17 cellular contexts compared by ENCODE assay signal in the genomic region with DNA sequence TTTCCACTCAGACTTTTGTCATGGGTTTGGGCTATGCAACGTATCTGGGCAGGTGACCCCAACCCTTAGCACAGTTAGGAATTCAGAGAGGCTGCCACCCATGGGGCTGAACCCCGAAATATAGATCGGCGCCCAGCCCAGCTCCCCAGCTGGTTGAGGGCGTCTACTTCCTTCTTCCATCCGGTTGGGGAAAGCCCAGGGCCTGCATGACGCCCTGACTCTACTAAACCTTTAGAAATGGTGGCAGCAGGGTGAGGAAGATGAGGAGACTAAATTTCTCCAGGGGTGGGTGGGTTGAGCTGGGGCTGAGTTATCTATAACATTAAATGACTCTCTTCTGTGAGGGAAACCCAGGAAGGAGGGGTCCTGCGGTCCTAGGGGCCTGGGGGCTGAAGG. TPM values are rescaled to one million over a fixed set of nuclear protein-coding genes. Genes with fewer than 3 reads are reported as not detected.
DNase-seq lines count a peak whose midpoint lies in the region; ATAC-seq and TF ChIP-seq lines count a peak whose summit lies in the region.
"Had no signal": no experiment of that assay in that cellular context is flagged by ENCODE, and none has a peak within 500 bp of the region (broad histone marks: within the 10 kb centered on the region; RNA-seq: fewer than 3 reads in every experiment).

No MANE protein-coding gene starts in this region.

- no peaks in the 10 kb centered on the region for H3K36me3 Mint-ChIP-seq in CD4-positive, alpha-beta T cell (ENCODE audit: low read depth)
- H3K36me3 Mint-ChIP-seq in endodermal cell (ENCODE audit: low read depth) = no peaks in the 10 kb centered on the region

- intact Hi-C loops in CD4-positive, alpha-beta T cell (cut with DNase I, micrococcal nuclease) = no loop called here

- peaks cover 3% of the 10 kb centered on the region for H3K9me3 Mint-ChIP-seq in CD4-positive, alpha-beta T cell
- H3K9me3 Mint-ChIP-seq in endodermal cell = no peaks in the 10 kb centered on the region
- H3K9me3 Mint-ChIP-seq: T-helper 1 cell treated with Interleukin-12 subunit alpha and Interleukin-12 subunit beta and Interleukin-4 antibody, amounts not matched to agents 30 μg/mL and 1 μg/mL, for 36 hours had no signal

- H3K4me3 Mint-ChIP-seq in CD4-positive, alpha-beta T cell = peak overlapping the region; percentile 76
- peak overlapping the region; percentile 43 for H3K4me3 Mint-ChIP-seq in endodermal cell

- H3K4me3 ChIP-seq in endodermal cell (ENCODE audit: low read length) (no peak overlapping the region), osteoblast (ENCODE audit: insufficient read depth, low read length) (no peak overlapping the region)

- H3K79me2 ChIP-seq in osteoblast (ENCODE audit: insufficient read depth, low read length) = peaks cover 4% of the 10 kb centered on the region

- peaks cover 15% of the 10 kb centered on the region for H3K4me1 ChIP-seq in endodermal cell (ENCODE audit: control insufficient read depth, insufficient read depth, low read length)
- peaks cover 9% of the 10 kb centered on the region for H3K4me1 ChIP-seq in osteoblast (ENCODE audit: insufficient read depth, low read length)

- H3K36me3 ChIP-seq in endodermal cell (ENCODE audit: control insufficient read depth, insufficient read depth, low read length) (no peaks in the 10 kb centered on the region), osteoblast (ENCODE audit: insufficient read depth, low read length) (no peaks in the 10 kb centered on the region)
- H3K36me3 ChIP-seq: sigmoid colon had no signal

- H3K27me3 Mint-ChIP-seq in CD4-positive, alpha-beta T cell = peaks cover 58% of the 10 kb centered on the region
- peaks cover 3% of the 10 kb centered on the region for H3K27me3 Mint-ChIP-seq in endodermal cell (ENCODE audit: insufficient read depth)

- peaks cover 2% of the 10 kb centered on the region for H3K9me3 ChIP-seq in CD4-positive, alpha-beta T cell (ENCODE audit: control insufficient read depth, low read length)
- H3K9me3 ChIP-seq in endodermal cell (ENCODE audit: control insufficient read depth, low read length) (no peaks in the 10 kb centered on the region), osteoblast (ENCODE audit: low read depth, low read length) (no peaks in the 10 kb centered on the region)
- H3K9me3 ChIP-seq: sigmoid colon had no signal

- peaks cover 23% of the 10 kb centered on the region for H3K4me1 Mint-ChIP-seq in CD4-positive, alpha-beta T cell (ENCODE audit: low read depth)
- peaks cover 19% of the 10 kb centered on the region for H3K4me1 Mint-ChIP-seq in endodermal cell

- H3K27ac ChIP-seq in CD4-positive, alpha-beta T cell (ENCODE audit: low read depth, low read length) = no peak overlapping the region
- H3K27ac ChIP-seq in endodermal cell (ENCODE audit: low read depth, low read length) (no peak overlapping the region), osteoblast (ENCODE audit: low read depth, low read length) (no peak overlapping the region)

- CTCF ChIA-PET in CD4-positive, alpha-beta T cell (lab: Charles Lee) = no interaction called here

- H3K27me3 ChIP-seq in CD4-positive, alpha-beta T cell (ENCODE audit: control insufficient read depth, insufficient read depth, low read length) = peaks cover 93% of the 10 kb centered on the region
- H3K27me3 ChIP-seq in endodermal cell (ENCODE audit: control insufficient read depth, insufficient read depth, low read length, poor library complexity, severe bottlenecking) (peaks cover 100% of the 10 kb centered on the region), osteoblast (ENCODE audit: insufficient read depth, low read length) (peaks cover 52% of the 10 kb centered on the region)

- H3K4me2 ChIP-seq in osteoblast (ENCODE audit: insufficient read depth, low read length) = no peak overlapping the region

- H3K27ac Mint-ChIP-seq in CD4-positive, alpha-beta T cell = no peak overlapping the region
- H3K27ac Mint-ChIP-seq in endodermal cell = no peak overlapping the region

- no peak for TF ChIP-seq CTCF in CD4-positive, alpha-beta T cell (IDR thresholded peaks at IDR 0.05)
- no peak for TF ChIP-seq CTCF in endodermal cell (conservative IDR thresholded peaks at IDR 0.05)
- no peak for TF ChIP-seq CTCF in osteoblast (IDR thresholded peaks at IDR 0.05; ENCODE audit: extremely low read depth, low read depth, low read length)

- POLR2A ChIA-PET in CD4-positive, alpha-beta T cell (lab: Charles Lee) = no interaction called here

- no peak overlapping the region for H2AFZ ChIP-seq in osteoblast (ENCODE audit: low read length)

- WGBS in endodermal cell (ENCODE audit: insufficient coverage in 1 of 2, insufficient read length in 1 of 2), 2 experiments = 8 to 9% methylated on average over 4 to 8 of the region's 8 CpGs

- no peaks in the 10 kb centered on the region for H4K20me1 ChIP-seq in osteoblast (ENCODE audit: insufficient read depth, low read length)

- DNase-seq in CD4-positive, alpha-beta T cell = no peak
- DNase-seq in endodermal cell (no peak), osteoblast (ENCODE audit: insufficient read length, low spot score, missing footprints) (peak; percentile 81), iPS-NIHi11 (ENCODE audit: low spot score) (no peak), AG08396 (ENCODE audit: low spot score) (no peak)
- DNase-seq: activated gamma-delta T cell treated with Interleukin-2 at 50 U/mL for 16 hours, DMS79 treated with DMSO at 0.1 percent for 48 hours, Kasumi-1, mammary epithelial cell, NCI-H1048, NCI-H2029, PC-3, sigmoid colon had no signal

- ATAC-seq in CD4-positive, alpha-beta T cell (ENCODE audit: poor library complexity) = no peak
- ATAC-seq in GM18868 (IDR thresholded peaks at IDR 0.05; ENCODE audit: unreplicated experiment) (peak; percentile 16), HG03457 (IDR thresholded peaks at IDR 0.05; ENCODE audit: unreplicated experiment) (no peak), HG02870 (IDR thresholded peaks at IDR 0.05; ENCODE audit: unreplicated experiment) (no peak)
- ATAC-seq: PC-3 had no signal

- no peak overlapping the region for H3K9ac ChIP-seq in endodermal cell (ENCODE audit: extremely low read depth, low read length, poor library complexity, severe bottlenecking)

RNA-seq across cellular contexts. Expression of gene NR2F2, which starts 28.3 kb away (rescaled TPM):
- total RNA-seq in CD4-positive, alpha-beta T cell = not detected
- total RNA-seq in endodermal cell (1 to 10 TPM in 1 of 2 donors, under 1 TPM in 1; 0.73 to 3.3 TPM), osteoblast (13.0 and 14.5 TPM in 2 replicates)
- polyA plus RNA-seq in endodermal cell (2013, experiment 1 of 2) = 54.2 TPM
- polyA plus RNA-seq in endodermal cell (2013, experiment 2 of 2) = 40.9 TPM
